In the genomic region with DNA sequence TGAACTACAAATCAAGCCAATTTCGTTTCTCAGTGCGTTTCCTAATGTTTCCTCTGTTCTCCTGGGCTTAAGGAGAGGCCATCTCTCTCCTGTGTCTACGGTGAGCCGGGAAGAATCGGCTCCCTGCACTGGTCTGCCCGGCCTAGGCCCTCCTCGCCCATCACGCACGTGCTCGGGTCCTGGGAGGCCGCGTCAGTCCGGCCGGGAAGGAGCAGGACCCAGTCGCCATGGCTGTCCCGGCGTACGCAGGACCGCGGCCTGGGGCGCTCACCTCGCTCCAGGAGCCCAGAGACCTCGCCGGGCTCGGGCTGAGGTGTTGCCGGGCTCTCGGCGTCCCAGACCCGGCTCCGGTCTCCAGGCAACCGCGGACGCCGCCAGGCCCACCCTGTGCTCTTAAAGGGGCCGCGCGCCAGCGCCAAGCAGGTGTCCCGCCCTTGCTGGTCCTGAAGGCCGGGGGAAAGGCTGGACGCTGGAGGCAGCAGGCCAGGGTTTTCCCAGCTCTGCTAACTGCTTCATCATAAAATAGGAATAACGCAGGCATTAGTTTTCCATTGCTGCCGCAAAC, we compare ENCODE assay signal across 2 cellular contexts. TPM values are rescaled to one million over a fixed set of nuclear protein-coding genes. Genes with fewer than 3 reads are reported as not detected.
"Had no signal": no experiment of that assay in that cellular context is flagged by ENCODE, and none has a peak within 500 bp of the region (broad histone marks: within the 10 kb centered on the region; RNA-seq: fewer than 3 reads in every experiment).

RSPH10B (minus strand) TSS at position 343 of the 565 bp plus-strand sequence. CDS start 3,573 bp downstream, outside the sequence.

RNA-seq across cellular contexts. Expression of gene RSPH10B, which starts in this region (rescaled TPM):
- total RNA-seq: colonic mucosa, vagina had no signal
